Comparison of ENCODE assay signal across 1 cellular context in the genomic region with DNA sequence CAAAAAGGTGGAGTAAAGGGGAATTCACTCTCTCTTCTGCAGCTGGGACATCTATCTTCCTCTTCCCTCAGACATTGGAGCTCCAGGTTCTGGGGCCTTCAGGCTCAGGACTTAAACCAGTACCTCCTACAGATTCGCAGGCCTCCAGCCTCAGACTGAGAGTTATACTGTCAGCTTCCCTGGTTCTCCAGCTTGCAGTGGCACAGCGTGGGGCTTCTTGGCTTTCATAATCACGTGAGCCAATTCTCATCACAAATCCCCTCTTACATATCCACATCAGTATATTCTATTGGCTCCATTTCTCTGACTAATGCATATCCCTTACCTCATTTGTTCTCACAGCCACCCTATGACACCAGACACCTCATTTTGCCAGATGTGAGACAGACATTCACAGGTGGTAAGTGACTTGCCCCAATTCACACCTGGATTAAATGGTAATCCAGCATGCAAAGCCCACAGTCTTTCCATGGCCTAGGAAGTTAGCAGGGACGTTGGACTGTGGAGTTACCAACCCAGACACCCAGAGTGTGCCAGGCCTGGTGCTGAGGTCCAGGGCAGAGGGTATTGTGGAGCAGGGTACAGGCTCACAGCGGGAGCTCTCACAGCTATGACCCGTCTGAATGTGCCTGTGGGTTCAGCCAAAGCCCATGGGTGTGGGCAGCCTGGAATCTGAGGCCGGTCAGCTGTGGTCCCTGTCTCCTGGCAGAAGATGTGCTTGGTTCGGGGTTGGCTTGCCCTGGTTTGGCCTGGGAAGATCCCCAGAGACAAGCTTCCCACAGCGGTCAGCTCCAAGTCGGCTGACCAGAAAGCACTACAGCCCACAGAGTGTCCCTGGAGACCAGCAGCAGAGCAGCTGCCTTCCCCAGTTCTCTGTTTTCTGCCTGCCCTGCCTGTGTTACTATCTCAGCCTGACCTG.
TF ChIP-seq lines count a peak whose summit lies in the region.

No MANE protein-coding gene starts in this region.

TF ChIP-seq in liver, 16 proteins besides CTCF, POLR2A, EP300 and RAD21:
- TF ChIP-seq FOXA2 (IDR thresholded peaks at IDR 0.05) (no peak), NR2F2 (IDR thresholded peaks at IDR 0.05) (peak; percentile 27), HNF4A (conservative IDR thresholded peaks at IDR 0.05) (no peak), JUND (IDR thresholded peaks at IDR 0.05) (no peak), FOXA1 (IDR thresholded peaks at IDR 0.05) (no peak)
